Comparison of ENCODE assay signal across 17 cellular contexts in the genomic region with DNA sequence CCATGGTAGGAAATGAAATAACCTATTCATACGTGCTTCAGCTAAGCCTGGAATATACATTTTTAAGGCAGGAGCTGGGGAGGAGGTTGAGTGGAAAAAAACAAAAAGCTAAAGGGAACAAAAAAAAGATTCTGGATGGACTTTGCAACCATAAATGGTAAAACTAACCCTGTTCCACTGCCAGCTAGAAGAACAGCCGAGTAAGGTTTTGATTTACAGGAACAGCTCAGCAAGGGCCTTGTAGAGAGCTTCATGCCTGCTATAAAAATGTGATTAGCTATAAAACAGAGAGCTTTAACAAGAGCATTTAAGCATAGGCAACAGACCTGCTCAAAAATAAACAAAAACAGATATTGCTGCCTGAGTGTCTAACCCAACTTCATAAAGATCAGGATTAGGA.
DNase-seq lines count a peak whose midpoint lies in the region; ATAC-seq, FAIRE-seq and TF ChIP-seq lines count a peak whose summit lies in the region.
"Had no signal": no experiment of that assay in that cellular context is flagged by ENCODE, and none has a peak within 500 bp of the region (broad histone marks: within the 10 kb centered on the region; RNA-seq: fewer than 3 reads in every experiment).

No MANE protein-coding gene starts in this region.

- no peak overlapping the region; a peak in 1 of 7 replicates for H3K27ac Mint-ChIP-seq in H9
- H3K27ac Mint-ChIP-seq: activated CD4-positive, alpha-beta memory T cell treated with anti-CD3 and anti-CD28 coated beads, Interleukin-2, amount 10 ng/mL, durations not matched to agents 7 days and 5 days had no signal

- H4K20me1 ChIP-seq in smooth muscle cell (ENCODE audit: low read depth) (peaks cover 7% of the 10 kb centered on the region), H9 (ENCODE audit: control insufficient read depth, insufficient read depth, insufficient read length) (no peaks in the 10 kb centered on the region)
- H4K20me1 ChIP-seq: BLaER1 treated with 17β-estradiol and CSF1 and Interleukin-3, amounts not matched to agents 10 nM and 100 nM had no signal

- no peaks in the 10 kb centered on the region for H3K27me3 Mint-ChIP-seq in H9 (ENCODE audit: low read depth)
- H3K27me3 Mint-ChIP-seq: activated CD4-positive, alpha-beta memory T cell treated with anti-CD3 and anti-CD28 coated beads, Interleukin-2, amount 10 ng/mL, durations not matched to agents 7 days and 5 days had no signal

- no peak overlapping the region for H2BK120ac ChIP-seq in H9 (ENCODE audit: low read depth, low read length, poor library complexity, severe bottlenecking)

- no peak overlapping the region for H3K18ac ChIP-seq in H9 (ENCODE audit: insufficient read length, low read depth, low read length)

- TF ChIP-seq CTCF in lower lobe of right lung (IDR thresholded peaks at IDR 0.05) (no peak), smooth muscle cell (IDR thresholded peaks at IDR 0.05; ENCODE audit: borderline replicate concordance, insufficient read depth, poor library complexity, severe bottlenecking) (no peak), H9 (conservative IDR thresholded peaks at IDR 0.05) (no peak)

- H3K4me3 ChIP-seq in lower lobe of right lung, result no peak overlapping the region
- no peak overlapping the region for H3K4me3 ChIP-seq in smooth muscle cell
- H3K4me3 ChIP-seq: BLaER1 treated with 17β-estradiol and CSF1 and Interleukin-3, amounts not matched to agents 10 nM and 100 nM; esophagus muscularis mucosa had no signal

- H3K9ac ChIP-seq in smooth muscle cell (ENCODE audit: low read depth), result no peak overlapping the region
- no peak overlapping the region for H3K9ac ChIP-seq in H9 (ENCODE audit: extremely low read depth, insufficient read length, low read length)
- H3K9ac ChIP-seq: BLaER1 treated with 17β-estradiol and CSF1 and Interleukin-3, amounts not matched to agents 10 nM and 100 nM had no signal

- H2BK12ac ChIP-seq in H9 (ENCODE audit: insufficient read length, low read depth, low read length), result no peak overlapping the region

- WGBS in smooth muscle cell (ENCODE audit: low lambda C conversion rate), result 12% methylated on average over 2 of the region's 2 CpGs
- WGBS in H9 (ENCODE audit: extremely low coverage, insufficient read length, low lambda C conversion rate), result no CpG with 5 or more reads among the region's 2 CpGs

- no peak overlapping the region for H3T11ph ChIP-seq in H9 (ENCODE audit: low read length)

- H3K4me3 Mint-ChIP-seq in H9, result no peak overlapping the region
- H3K4me3 Mint-ChIP-seq: activated CD4-positive, alpha-beta memory T cell treated with anti-CD3 and anti-CD28 coated beads, Interleukin-2, amount 10 ng/mL, durations not matched to agents 7 days and 5 days had no signal

- H3K79me2 ChIP-seq in smooth muscle cell (ENCODE audit: low read depth) (peaks cover 15% of the 10 kb centered on the region), H9 (ENCODE audit: insufficient read depth, low read length) (peaks cover 2% of the 10 kb centered on the region; the same call in 1 of the 2 replicates)

- H3K4me1 Mint-ChIP-seq in H9, result peaks cover 30 to 32% of the 10 kb centered on the region in 2 experiments
- H3K4me1 Mint-ChIP-seq: activated CD4-positive, alpha-beta memory T cell treated with anti-CD3 and anti-CD28 coated beads, Interleukin-2, amount 10 ng/mL, durations not matched to agents 7 days and 5 days had no signal

- H4K91ac ChIP-seq in H9 (ENCODE audit: insufficient read length, low read depth, low read length), result no peak overlapping the region

- H3K23me2 ChIP-seq in H9 (ENCODE audit: insufficient read length, low read depth, low read length, poor library complexity, severe bottlenecking), result no peaks in the 10 kb centered on the region

- H3K56ac ChIP-seq in H9 (ENCODE audit: insufficient read length, low read depth, low read length), result no peak overlapping the region

- H2BK20ac ChIP-seq in H9 (ENCODE audit: low read depth, low read length, poor library complexity, severe bottlenecking), result no peak overlapping the region

- H3K36me3 ChIP-seq in lower lobe of right lung (no peaks in the 10 kb centered on the region), smooth muscle cell (ENCODE audit: low read depth) (no peaks in the 10 kb centered on the region)
- H3K36me3 ChIP-seq: BLaER1 treated with 17β-estradiol and CSF1 and Interleukin-3, amounts not matched to agents 10 nM and 100 nM; esophagus muscularis mucosa had no signal

- H3K23ac ChIP-seq in H9 (ENCODE audit: insufficient read length, low read depth, low read length), result no peak overlapping the region

- no peaks in the 10 kb centered on the region for H3K27me3 ChIP-seq in lower lobe of right lung (ENCODE audit: low read depth)
- H3K27me3 ChIP-seq in smooth muscle cell (ENCODE audit: low read depth), result no peaks in the 10 kb centered on the region
- H3K27me3 ChIP-seq in H9 (ENCODE audit: insufficient read depth, low read length), result no peaks in the 10 kb centered on the region
- H3K27me3 ChIP-seq: BLaER1 treated with 17β-estradiol and CSF1 and Interleukin-3, amounts not matched to agents 10 nM and 100 nM; esophagus muscularis mucosa had no signal

- intact Hi-C loops in lower lobe of right lung (cut with DNase I), result no loop called here

- H3K4ac ChIP-seq in H9 (ENCODE audit: low read depth, low read length), result no peak overlapping the region

- H3K4me1 ChIP-seq in lower lobe of right lung (peaks cover 19% of the 10 kb centered on the region), smooth muscle cell (ENCODE audit: low read depth) (peaks cover 12% of the 10 kb centered on the region), H9 (ENCODE audit: insufficient read depth, low read length) (peaks cover 4% of the 10 kb centered on the region; the same call in 1 of the 2 replicates)

- peak overlapping the region; percentile 19 for H3K27ac ChIP-seq in lower lobe of right lung
- peak overlapping the region; percentile 73 for H3K27ac ChIP-seq in smooth muscle cell (ENCODE audit: low read depth)
- no peak overlapping the region for H3K27ac ChIP-seq in H9 (ENCODE audit: insufficient read length, low read depth, low read length)
- H3K27ac ChIP-seq: BLaER1 treated with 17β-estradiol and CSF1 and Interleukin-3, amounts not matched to agents 10 nM and 100 nM had no signal

- ATAC-seq in lower lobe of right lung (no peak), GM19395 (IDR thresholded peaks at IDR 0.05; ENCODE audit: unreplicated experiment) (no peak), GM18858 (IDR thresholded peaks at IDR 0.05; ENCODE audit: unreplicated experiment) (no peak)

- no peak overlapping the region for H4K5ac ChIP-seq in H9 (ENCODE audit: insufficient read length, low read depth, low read length)

- peak; percentile 78 for FAIRE-seq in endometrium (lab: Jason Lieb, UNC)

- peak overlapping the region; percentile 66 for H3K4me2 ChIP-seq in smooth muscle cell
- H3K4me2 ChIP-seq in H9 (ENCODE audit: insufficient read depth, insufficient read length, low read length), result no peak overlapping the region
- H3K4me2 ChIP-seq: BLaER1 treated with 17β-estradiol and CSF1 and Interleukin-3, amounts not matched to agents 10 nM and 100 nM had no signal

- H3K9me3 ChIP-seq in lower lobe of right lung (no peaks in the 10 kb centered on the region), smooth muscle cell (replicated peaks; ENCODE audit: low read depth) (no peaks in the 10 kb centered on the region), H9 (ENCODE audit: control insufficient read depth, low read depth, low read length) (no peaks in the 10 kb centered on the region)
- H3K9me3 ChIP-seq: BLaER1 treated with 17β-estradiol and CSF1 and Interleukin-3, amounts not matched to agents 10 nM and 100 nM; esophagus muscularis mucosa had no signal

- no peaks in the 10 kb centered on the region; a peak in 1 of 5 replicates for H3K9me3 Mint-ChIP-seq in H9

- H2BK5ac ChIP-seq in H9 (ENCODE audit: insufficient read length, low read length), result no peak overlapping the region

- no peak overlapping the region for H4K8ac ChIP-seq in H9 (replicated peaks; ENCODE audit: insufficient read length, low read depth, low read length)

- no peaks in the 10 kb centered on the region for H3K79me1 ChIP-seq in H9 (ENCODE audit: insufficient read depth, low read depth, low read length, poor library complexity, severe bottlenecking)

- H2AFZ ChIP-seq in smooth muscle cell (ENCODE audit: low read depth), result no peak overlapping the region
- no peak overlapping the region for H2AFZ ChIP-seq in H9 (ENCODE audit: low read length)

- no peak overlapping the region for H2AK5ac ChIP-seq in H9 (ENCODE audit: insufficient read length, low read length)

- H3F3A ChIP-seq in smooth muscle cell (ENCODE audit: low read depth), result peaks cover 10% of the 10 kb centered on the region

- H3K36me3 Mint-ChIP-seq in H9 (ENCODE audit: insufficient read depth in 1 of 3, low read depth in 3 of 3), result peaks cover 0 to 1% (median 0%) of the 10 kb centered on the region in 3 experiments; a peak in 1 of 7 replicates

- H3K14ac ChIP-seq in H9 (ENCODE audit: insufficient read depth, low read length), result no peak overlapping the region

- DNase-seq in HCEC 1CT (peak; percentile 48), lower lobe of right lung (no peak), smooth muscle cell (lab: John Stamatoyannopoulos, UW; ENCODE audit: unreplicated experiment) (no peak), activated T-cell treated with anti-CD3 and anti-CD28 coated beads for 4 hours (no peak), H9 (no peak)
- DNase-seq: activated CD4-positive, alpha-beta memory T cell treated with anti-CD3 and anti-CD28 coated beads, Interleukin-2, amount 10 ng/mL, durations not matched to agents 7 days and 5 days; activated gamma-delta T cell treated with Interleukin-2 at 50 U/mL for 16 hours; DND-41; NCI-H526 treated with DMSO at 0.1 percent for 48 hours; occipital lobe; RPMI8226; stimulated activated CD4-positive, alpha-beta T cell treated with anti-CD3 and anti-CD28 coated beads, Interleukin-1b, Interleukin-23, amount 100 ng/mL, for 48 hours had no signal

- no peak overlapping the region for H2BK15ac ChIP-seq in H9 (ENCODE audit: low read depth, low read length)
